Comparison of ENCODE assay signal across 1 cellular context in the genomic region with DNA sequence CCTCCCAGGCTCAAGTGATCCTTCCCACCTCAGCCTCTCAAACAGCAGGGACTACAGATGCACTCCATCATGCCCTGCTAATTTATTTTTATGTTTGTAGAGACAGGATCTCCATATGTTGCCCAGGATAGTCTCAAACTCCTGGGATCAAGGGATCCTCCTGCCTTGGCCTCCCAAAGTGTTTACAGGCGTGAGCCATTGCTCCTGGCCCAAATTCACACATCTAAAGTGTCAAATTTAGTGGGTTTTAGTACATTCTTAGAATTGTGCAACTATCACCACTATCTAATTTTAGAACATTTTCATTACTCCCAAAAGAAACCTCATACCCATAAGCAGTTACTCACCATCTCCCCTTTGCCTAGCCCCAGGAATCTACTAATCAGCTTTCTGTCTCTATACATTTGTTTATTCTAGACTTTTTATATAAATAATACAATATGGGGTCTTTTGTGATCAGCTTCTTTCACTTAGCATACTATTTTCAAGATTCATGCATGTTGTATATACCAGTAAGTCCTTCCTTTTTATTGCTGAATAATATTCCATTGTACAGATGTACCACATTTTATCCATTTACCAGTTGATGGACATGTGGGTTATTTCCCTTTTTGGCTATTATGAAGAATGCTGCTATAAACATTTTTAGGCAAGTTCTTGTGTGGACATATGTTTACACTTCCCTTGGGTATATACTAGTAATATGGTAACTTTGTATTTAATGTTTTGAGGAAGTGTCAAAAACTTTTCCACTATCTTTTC.
A peak's percentile ranks its signal among the peaks of the same experiment; 100 is the strongest.
TF ChIP-seq lines count a peak whose summit lies in the region.

No MANE protein-coding gene starts in this region.

TF ChIP-seq in IMR-90, 13 proteins besides CTCF, POLR2A, EP300 and RAD21:
- TF ChIP-seq RCOR1 (IDR thresholded peaks at IDR 0.05; ENCODE audit: insufficient replicate concordance, low read length): no peak
- 0 out of 2 replicates have a peak, but pooled peaks have one; percentile 13 for TF ChIP-seq CEBPB (IDR thresholded peaks at IDR 0.05; ENCODE audit: low read depth, low read length)
- no peak for TF ChIP-seq RFX5 (IDR thresholded peaks at IDR 0.05; ENCODE audit: low read depth, low read length)
